In the genomic region with DNA sequence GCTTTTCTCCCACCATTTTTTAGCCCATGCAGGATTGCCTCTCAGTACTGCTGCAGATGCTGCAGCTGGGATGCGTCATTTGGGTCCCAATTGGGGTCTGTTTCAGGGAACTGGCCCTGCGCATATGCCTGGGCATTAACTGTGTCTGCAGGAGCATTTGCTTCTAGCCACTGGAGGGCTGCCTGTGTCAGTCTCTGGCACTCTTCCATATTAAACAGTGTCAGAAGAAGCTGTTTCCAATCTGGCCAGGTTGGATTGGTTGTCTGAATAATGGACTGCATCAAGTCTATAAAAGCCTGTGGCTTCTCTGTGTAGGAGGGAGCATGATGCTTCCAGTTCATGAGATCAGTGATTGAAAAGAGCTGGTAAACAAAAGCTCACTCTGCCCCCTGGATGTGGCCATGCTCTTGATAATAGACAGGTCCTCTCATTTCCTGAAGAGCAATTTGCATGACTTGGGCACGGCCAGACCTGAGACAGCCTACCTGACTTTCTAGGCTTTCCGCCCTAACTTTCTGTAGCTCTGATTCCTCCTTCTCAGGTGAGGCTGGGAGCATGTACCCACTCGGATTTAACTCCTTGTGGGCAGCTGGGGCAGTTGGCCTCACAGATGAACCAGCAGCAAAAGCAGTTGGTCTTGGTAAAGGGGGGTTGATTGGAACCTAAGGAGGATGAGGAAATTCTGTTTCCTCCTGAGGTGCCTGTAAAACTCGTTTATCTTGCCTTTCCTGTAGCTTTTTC, we compare ENCODE assay signal across 9 cellular contexts. TPM values are rescaled to one million over a fixed set of nuclear protein-coding genes. Genes with fewer than 3 reads are reported as not detected.
A peak's percentile ranks its signal among the peaks of the same experiment; 100 is the strongest.
DNase-seq lines count a peak whose midpoint lies in the region; ATAC-seq, FAIRE-seq and TF ChIP-seq lines count a peak whose summit lies in the region.
"Had no signal": no experiment of that assay in that cellular context is flagged by ENCODE, and none has a peak within 500 bp of the region (broad histone marks: within the 10 kb centered on the region; RNA-seq: fewer than 3 reads in every experiment).

No MANE protein-coding gene starts in this region.

- CTCF ChIA-PET in activated CD4-positive, alpha-beta T cell treated with anti-CD3 and anti-CD28 coated beads for 36 hours (lab: Charles Lee), result interaction anchor here (0.6 to 1.6 kb wide), 2 partner anchors 10 to 51 kb away, joined by 4 read pairs; no protein-coding TSS in a partner anchor
- CTCF ChIA-PET in endothelial cell of umbilical vein (lab: Charles Lee), result interaction anchor here (0.7 to 2.5 kb wide), 9 partner anchors 10 to 141 kb away, joined by 3 to 11 read pairs (median 3); no protein-coding TSS in a partner anchor

- peak; percentile 16 for DNase-seq in activated CD4-positive, alpha-beta T cell treated with anti-CD3 and anti-CD28 coated beads for 36 hours
- DNase-seq in activated CD4-positive, alpha-beta T cell treated with anti-CD3 and anti-CD28 coated beads for 4 hours, result no peak
- DNase-seq in NCI-H1105 (lab: John Stamatoyannopoulos, UW), result peak; percentile 37
- peak; percentile 64 for DNase-seq in endothelial cell of umbilical vein (ENCODE audit: low read depth, low spot score)
- peak; percentile 78 for DNase-seq in renal cortical epithelial cell (ENCODE audit: low read depth)
- DNase-seq in activated effector memory CD4-positive, alpha-beta T cell treated with Interleukin-2 at 50 U/mL for 16 hours, result no peak
- no peak for DNase-seq in DMS114 treated with DMSO at 0.1 percent for 48 hours (lab: John Stamatoyannopoulos, UW; ENCODE audit: unreplicated experiment)

- peak in 1 of 2 donors; percentile 4 for TF ChIP-seq CTCF in endothelial cell of umbilical vein (IDR thresholded peaks at IDR 0.05; ENCODE audit: extremely low read depth in 1 of 2, insufficient read depth in 1 of 2, low read depth in 1 of 2, low read length in 2 of 2)

- H2AFZ ChIP-seq in endothelial cell of umbilical vein (ENCODE audit: low read depth, low read length), result no peak overlapping the region
- H2AFZ ChIP-seq: PC-9 had no signal

- no peak overlapping the region for H3K4me3 Mint-ChIP-seq in activated CD4-positive, alpha-beta T cell treated with anti-CD3 and anti-CD28 coated beads for 36 hours

- peaks cover 14% of the 10 kb centered on the region for H3K4me1 Mint-ChIP-seq in activated CD4-positive, alpha-beta T cell treated with anti-CD3 and anti-CD28 coated beads for 36 hours

- H3K27me3 ChIP-seq in endothelial cell of umbilical vein (ENCODE audit: control insufficient read depth in 2 of 2, insufficient read depth in 2 of 2, low read length in 2 of 2), result no peaks in the 10 kb centered on the region

- H3K27ac Mint-ChIP-seq in activated CD4-positive, alpha-beta T cell treated with anti-CD3 and anti-CD28 coated beads for 36 hours, result no peak overlapping the region

- no peaks in the 10 kb centered on the region for H3K36me3 Mint-ChIP-seq in activated CD4-positive, alpha-beta T cell treated with anti-CD3 and anti-CD28 coated beads for 36 hours (ENCODE audit: low read depth)

- FAIRE-seq in endothelial cell of umbilical vein (lab: Jason Lieb, UNC), result peak; percentile 46

- H3K9me3 ChIP-seq in endothelial cell of umbilical vein (replicated peaks; ENCODE audit: control insufficient read depth, insufficient read depth, low read length), result no peaks in the 10 kb centered on the region

- no peak for ATAC-seq in activated CD4-positive, alpha-beta T cell treated with anti-CD3 and anti-CD28 coated beads for 36 hours
- no peak for ATAC-seq in GM19463 (IDR thresholded peaks at IDR 0.05; ENCODE audit: unreplicated experiment)

- no peaks in the 10 kb centered on the region for H4K20me1 ChIP-seq in endothelial cell of umbilical vein (replicated peaks; ENCODE audit: control insufficient read depth, extremely low read depth, insufficient read depth, low read length)

- no peaks in the 10 kb centered on the region for H3K9me3 Mint-ChIP-seq in activated CD4-positive, alpha-beta T cell treated with anti-CD3 and anti-CD28 coated beads for 36 hours (ENCODE audit: low read depth)

- H3K36me3 ChIP-seq in endothelial cell of umbilical vein (ENCODE audit: control insufficient read depth in 2 of 2, extremely low read depth in 1 of 2, insufficient read depth in 2 of 2, low read length in 2 of 2), result no peaks in the 10 kb centered on the region

- TF ChIP-seq POLR2A in endothelial cell of umbilical vein (IDR thresholded peaks at IDR 0.05; ENCODE audit: low read depth, low read length), result no peak

- no TSS peak for BruUV-seq in endothelial cell of umbilical vein (replicated peaks; lab: Mats Ljungman, UMichigan)

- POLR2A ChIA-PET in activated CD4-positive, alpha-beta T cell treated with anti-CD3 and anti-CD28 coated beads for 36 hours (lab: Charles Lee), result no interaction called here
- POLR2A ChIA-PET in endothelial cell of umbilical vein (lab: Charles Lee), result no interaction called here

- no peak overlapping the region for H3K4me3 ChIP-seq in endothelial cell of umbilical vein (replicated peaks in 1 of 3; ENCODE audit: insufficient read depth in 1 of 3, low read depth in 1 of 3, low read length in 3 of 3)
- H3K4me3 ChIP-seq: PC-9 had no signal

- dilution Hi-C loops in endothelial cell of umbilical vein (cut with MboI; ENCODE audit: extremely low pct_ligation_motif_present, low sequenced_read_pairs), result no loop called here

- no peak overlapping the region for H3K27ac ChIP-seq in endothelial cell of umbilical vein (ENCODE audit: insufficient read depth, low read depth, low read length)
- H3K27ac ChIP-seq: PC-9 had no signal

- H3K9ac ChIP-seq in endothelial cell of umbilical vein (replicated peaks; ENCODE audit: extremely low read depth, insufficient read depth, low read length), result no peak overlapping the region

- intact Hi-C loops in activated CD4-positive, alpha-beta T cell treated with anti-CD3 and anti-CD28 coated beads for 36 hours (cut with DNase I, micrococcal nuclease), result no loop called here
- intact Hi-C loops in endothelial cell of umbilical vein (cut with micrococcal nuclease), result no loop called here

- H3K27me3 Mint-ChIP-seq in activated CD4-positive, alpha-beta T cell treated with anti-CD3 and anti-CD28 coated beads for 36 hours, result no peaks in the 10 kb centered on the region

- H3K79me2 ChIP-seq in endothelial cell of umbilical vein (ENCODE audit: control insufficient read depth, insufficient read depth, low read length), result no peaks in the 10 kb centered on the region

- no peaks in the 10 kb centered on the region for H3K9me1 ChIP-seq in endothelial cell of umbilical vein (replicated peaks; ENCODE audit: control insufficient read depth, extremely low read depth, insufficient read depth, low read length)

- H3K4me1 ChIP-seq in endothelial cell of umbilical vein (ENCODE audit: control insufficient read depth, extremely low read depth, insufficient read depth, low read length), result peaks cover 4% of the 10 kb centered on the region

- H3K4me2 ChIP-seq in endothelial cell of umbilical vein (ENCODE audit: insufficient read depth, low read length), result no peak overlapping the region
- H3K4me2 ChIP-seq: PC-9 had no signal

TF ChIP-seq in endothelial cell of umbilical vein, 7 proteins besides CTCF, POLR2A, EP300 and RAD21:
- no peak for TF ChIP-seq FOS (IDR thresholded peaks at IDR 0.05; ENCODE audit: borderline replicate concordance, insufficient read depth, low read length)
- no peak for TF ChIP-seq GATA2 (IDR thresholded peaks at IDR 0.05; ENCODE audit: insufficient read depth, insufficient read length, low read depth, low read length)
- no peak for TF ChIP-seq EZH2 (IDR thresholded peaks at IDR 0.05; ENCODE audit: borderline replicate concordance, low read depth, low read length, severe bottlenecking)
- TF ChIP-seq, protein P1, sequence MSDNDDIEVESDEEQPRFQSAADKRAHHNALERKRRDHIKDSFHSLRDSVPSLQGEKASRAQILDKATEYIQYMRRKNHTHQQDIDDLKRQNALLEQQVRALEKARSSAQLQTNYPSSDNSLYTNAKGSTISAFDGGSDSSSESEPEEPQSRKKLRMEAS (IDR thresholded peaks at IDR 0.05; ENCODE audit: insufficient read depth, insufficient read length), result no peak
- peak; percentile 4 for TF ChIP-seq POLR2AphosphoS5 (IDR thresholded peaks at IDR 0.05; ENCODE audit: insufficient read depth, low read depth, low read length)

RNA-seq across cellular contexts. Expression of gene SULT1E1, which starts 29.2 kb away (rescaled TPM):
- total RNA-seq in activated CD4-positive, alpha-beta T cell treated with anti-CD3 and anti-CD28 coated beads for 36 hours, result not detected
- total RNA-seq in endothelial cell of umbilical vein, result 34.5 and 42.1 TPM in 2 replicates
- 25.8 and 36.9 TPM in 2 replicates for polyA plus RNA-seq in endothelial cell of umbilical vein
- 20.6 and 24.5 TPM in 2 replicates for polyA plus RNA-seq in endothelial cell of umbilical vein (2011; cell fraction: cytosol; rRNA removed)
- polyA plus RNA-seq in endothelial cell of umbilical vein (2011; cell fraction: nucleus; rRNA removed), result 52.3 and 64.1 TPM in 2 replicates
- 0.80 and 0.90 TPM in 2 replicates for polyA plus RNA-seq in endothelial cell of umbilical vein (2012)
- 12.8 and 17.9 TPM in 2 replicates for polyA minus RNA-seq in endothelial cell of umbilical vein
- not detected for polyA minus RNA-seq in endothelial cell of umbilical vein (2011; cell fraction: cytosol; rRNA and poly(A)+ RNA removed)
- polyA minus RNA-seq in endothelial cell of umbilical vein (2011; cell fraction: nucleus; rRNA and poly(A)+ RNA removed), result 15.8 and 24.0 TPM in 2 replicates
- 0.30 TPM in 1 of 2 replicates, not detected in the other for total RNA-seq in renal cortical epithelial cell
- total RNA-seq: PC-9 had no signal

Comparison
In these comparisons a context has a peak if more than half of its experiments do, and no peak if none do; other contexts are left out.
1. DNase-seq: peak in activated CD4-positive, alpha-beta T cell treated with anti-CD3 and anti-CD28 coated beads for 36 hours (single experiment), NCI-H1105 (single experiment), endothelial cell of umbilical vein (single experiment) and renal cortical epithelial cell (single experiment); none in activated CD4-positive, alpha-beta T cell treated with anti-CD3 and anti-CD28 coated beads for 4 hours (0 of 2), activated effector memory CD4-positive, alpha-beta T cell treated with Interleukin-2 at 50 U/mL for 16 hours (single experiment) and DMS114 treated with DMSO at 0.1 percent for 48 hours (single experiment).
2. RNA of gene SULT1E1, which starts 29.2 kb away (total RNA-seq): 34.5 to 42.1 TPM in endothelial cell of umbilical vein; 0.30 TPM in renal cortical epithelial cell and not detected in activated CD4-positive, alpha-beta T cell treated with anti-CD3 and anti-CD28 coated beads for 36 hours; every median in the first group is over 10 times any median in the second.